ENCODE assay signal across 17 cellular contexts in genomic region chr20:2140561-2140960, GRCh38. TPM values are rescaled to one million over a fixed set of nuclear protein-coding genes. Genes with fewer than 3 reads are reported as not detected.
DNase-seq lines count a peak whose midpoint lies in the region; ATAC-seq, FAIRE-seq and TF ChIP-seq lines count a peak whose summit lies in the region.
"Had no signal": no experiment of that assay in that cellular context is flagged by ENCODE, and none has a peak within 500 bp of the region (broad histone marks: within the 10 kb centered on the region; RNA-seq: fewer than 3 reads in every experiment).

No MANE protein-coding gene starts in this region.

- in situ Hi-C loops in G401 (cut with HindIII; ENCODE audit: low sequenced_read_pairs), result no loop called here

- DNase-seq in G401 (ENCODE audit: low spot score) (peak; percentile 91), bronchial epithelial cell (ENCODE audit: low read depth) (no peak), left lobe of liver (ENCODE audit: low spot score) (no peak), NCI-H187 treated with DMSO at 0.1 percent for 48 hours (lab: John Stamatoyannopoulos, UW) (no peak), progenitor cell of endocrine pancreas (ENCODE audit: low spot score, unreplicated experiment) (no peak)
- DNase-seq in stimulated activated effector memory CD8-positive, alpha-beta T cell treated with anti-CD3 and anti-CD28 coated beads, Interleukin-12 subunit alpha, Interleukin-12 subunit beta, amount 100 ng/mL, for 72 hours (ENCODE audit: low spot score in 2 of 2), result no peak
- no peak for DNase-seq in stimulated activated naive B cell treated with anti-CD40 and anti-IgM and Interleukin-4, amounts not matched to agents 10 μg/mL and 1 μg/mL and 100 μg/mL, for 72 hours
- DNase-seq: activated CD4-positive, alpha-beta T cell treated with anti-CD3 and anti-CD28 coated beads, Interleukin-2, amount 10 ng/mL, durations not matched to agents 24 days and 14 days; activated effector memory CD4-positive, alpha-beta T cell treated with anti-CD3 and anti-CD28 coated beads, Interleukin-2, amount 50 U/mL, for 16 hours; BE2C; central memory CD4-positive, alpha-beta T cell; DMS79; MM.1S; NCI-H226 had no signal

- peaks cover 39% of the 10 kb centered on the region for H3K4me1 Mint-ChIP-seq in stimulated activated effector memory CD8-positive, alpha-beta T cell treated with anti-CD3 and anti-CD28 coated beads, Interleukin-12 subunit alpha, Interleukin-12 subunit beta, amount 100 ng/mL, for 72 hours
- peaks cover 20 to 62% of the 10 kb centered on the region in 2 donors for H3K4me1 Mint-ChIP-seq in stimulated activated naive B cell treated with anti-CD40 and anti-IgM and Interleukin-4, amounts not matched to agents 10 μg/mL and 1 μg/mL and 100 μg/mL, for 72 hours
- no peaks in the 10 kb centered on the region for H3K4me1 Mint-ChIP-seq in progenitor cell of endocrine pancreas (ENCODE audit: low read depth)

- H3K36me3 Mint-ChIP-seq in stimulated activated effector memory CD8-positive, alpha-beta T cell treated with anti-CD3 and anti-CD28 coated beads, Interleukin-12 subunit alpha, Interleukin-12 subunit beta, amount 100 ng/mL, for 72 hours, result peaks cover 15% of the 10 kb centered on the region
- peaks cover 34 to 51% of the 10 kb centered on the region in 2 donors for H3K36me3 Mint-ChIP-seq in stimulated activated naive B cell treated with anti-CD40 and anti-IgM and Interleukin-4, amounts not matched to agents 10 μg/mL and 1 μg/mL and 100 μg/mL, for 72 hours
- peaks cover 3% of the 10 kb centered on the region for H3K36me3 Mint-ChIP-seq in progenitor cell of endocrine pancreas (ENCODE audit: insufficient read depth)

- H3K4me3 Mint-ChIP-seq in stimulated activated effector memory CD8-positive, alpha-beta T cell treated with anti-CD3 and anti-CD28 coated beads, Interleukin-12 subunit alpha, Interleukin-12 subunit beta, amount 100 ng/mL, for 72 hours, result no peak overlapping the region
- H3K4me3 Mint-ChIP-seq in stimulated activated naive B cell treated with anti-CD40 and anti-IgM and Interleukin-4, amounts not matched to agents 10 μg/mL and 1 μg/mL and 100 μg/mL, for 72 hours, result no peak overlapping the region
- H3K4me3 Mint-ChIP-seq in progenitor cell of endocrine pancreas (ENCODE audit: low read depth), result no peak overlapping the region
- H3K4me3 Mint-ChIP-seq: activated CD4-positive, alpha-beta T cell treated with anti-CD3 and anti-CD28 coated beads, Interleukin-2, amount 10 ng/mL, durations not matched to agents 24 days and 14 days had no signal

- peak overlapping the region; percentile 10 for H3K27ac Mint-ChIP-seq in stimulated activated effector memory CD8-positive, alpha-beta T cell treated with anti-CD3 and anti-CD28 coated beads, Interleukin-12 subunit alpha, Interleukin-12 subunit beta, amount 100 ng/mL, for 72 hours
- no peak overlapping the region for H3K27ac Mint-ChIP-seq in stimulated activated naive B cell treated with anti-CD40 and anti-IgM and Interleukin-4, amounts not matched to agents 10 μg/mL and 1 μg/mL and 100 μg/mL, for 72 hours
- no peak overlapping the region for H3K27ac Mint-ChIP-seq in progenitor cell of endocrine pancreas
- H3K27ac Mint-ChIP-seq: activated CD4-positive, alpha-beta T cell treated with anti-CD3 and anti-CD28 coated beads, Interleukin-2, amount 10 ng/mL, durations not matched to agents 24 days and 14 days had no signal

- peaks cover 2% of the 10 kb centered on the region for H3K36me3 ChIP-seq in bronchial epithelial cell (ENCODE audit: control insufficient read depth, insufficient read depth, low read length)
- H3K36me3 ChIP-seq: BE2C had no signal

- TF ChIP-seq CTCF in bronchial epithelial cell (IDR thresholded peaks at IDR 0.05; ENCODE audit: insufficient read depth, low read length, severe bottlenecking) (no peak), progenitor cell of endocrine pancreas (IDR thresholded peaks at IDR 0.05; ENCODE audit: unreplicated experiment) (no peak)

- H3K4me3 ChIP-seq in bronchial epithelial cell (ENCODE audit: low read depth, low read length), result no peak overlapping the region

- no peaks in the 10 kb centered on the region for H3K9me3 Mint-ChIP-seq in stimulated activated effector memory CD8-positive, alpha-beta T cell treated with anti-CD3 and anti-CD28 coated beads, Interleukin-12 subunit alpha, Interleukin-12 subunit beta, amount 100 ng/mL, for 72 hours
- no peaks in the 10 kb centered on the region for H3K9me3 Mint-ChIP-seq in stimulated activated naive B cell treated with anti-CD40 and anti-IgM and Interleukin-4, amounts not matched to agents 10 μg/mL and 1 μg/mL and 100 μg/mL, for 72 hours
- H3K9me3 Mint-ChIP-seq in progenitor cell of endocrine pancreas (ENCODE audit: low read depth), result no peaks in the 10 kb centered on the region
- H3K9me3 Mint-ChIP-seq: activated CD4-positive, alpha-beta T cell treated with anti-CD3 and anti-CD28 coated beads, Interleukin-2, amount 10 ng/mL, durations not matched to agents 24 days and 14 days had no signal

- no peaks in the 10 kb centered on the region for H3K27me3 ChIP-seq in bronchial epithelial cell (ENCODE audit: control insufficient read depth, insufficient read depth, low read length)
- H3K27me3 ChIP-seq: BE2C had no signal

- ATAC-seq in left lobe of liver, result peak; percentile 67
- ATAC-seq in stimulated activated effector memory CD8-positive, alpha-beta T cell treated with anti-CD3 and anti-CD28 coated beads, Interleukin-12 subunit alpha, Interleukin-12 subunit beta, amount 100 ng/mL, for 72 hours, result no peak
- ATAC-seq in HG03457 (IDR thresholded peaks at IDR 0.05; ENCODE audit: unreplicated experiment), result no peak
- ATAC-seq in stimulated activated naive B cell treated with anti-CD40 and anti-IgM and Interleukin-4, amounts not matched to agents 10 μg/mL and 1 μg/mL and 100 μg/mL, for 72 hours (replicated peaks), result no peak
- ATAC-seq: Panc1 had no signal

- no peaks in the 10 kb centered on the region for H3K27me3 Mint-ChIP-seq in stimulated activated naive B cell treated with anti-CD40 and anti-IgM and Interleukin-4, amounts not matched to agents 10 μg/mL and 1 μg/mL and 100 μg/mL, for 72 hours
- H3K27me3 Mint-ChIP-seq in progenitor cell of endocrine pancreas, result no peaks in the 10 kb centered on the region
- H3K27me3 Mint-ChIP-seq: activated CD4-positive, alpha-beta T cell treated with anti-CD3 and anti-CD28 coated beads, Interleukin-2, amount 10 ng/mL, durations not matched to agents 24 days and 14 days had no signal

- peak; percentile 68 for FAIRE-seq in bronchial epithelial cell (lab: Jason Lieb, UNC)
- FAIRE-seq: H54 had no signal

RNA-seq across cellular contexts. Expression of gene STK35, which starts 38.9 kb away (rescaled TPM):
- 12.9 and 17.2 TPM in 2 replicates for total RNA-seq in G401 (2014; rRNA removed; shearing (Covaris generic))
- total RNA-seq in bronchial epithelial cell (20.0 TPM in 2 replicates), left lobe of liver (10.1 TPM), progenitor cell of endocrine pancreas (39.8 and 41.9 TPM in 2 replicates)
